1 cellular context compared by ENCODE assay signal in the genomic region with DNA sequence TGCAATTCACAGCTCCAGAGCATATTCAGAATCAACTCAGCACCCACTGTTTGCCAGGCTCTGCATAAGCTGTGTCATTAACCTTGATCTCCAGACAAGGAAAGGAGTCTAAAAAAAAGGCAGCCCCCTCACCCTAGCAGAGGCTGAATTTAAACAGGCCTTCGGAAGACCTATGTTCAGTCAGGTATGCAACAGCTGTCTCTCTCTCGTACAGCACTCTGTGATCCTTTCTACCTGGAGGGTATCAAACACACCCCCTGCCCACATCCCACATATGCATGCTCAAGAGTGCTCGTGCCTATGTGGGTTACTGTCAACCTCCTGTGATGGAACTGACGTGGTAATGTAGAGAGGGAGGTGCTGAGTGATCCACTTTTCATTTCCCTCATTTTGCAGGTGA.
TF ChIP-seq lines count a peak whose summit lies in the region.

No MANE protein-coding gene starts in this region.

TF ChIP-seq in GM12878, 131 proteins besides CTCF, POLR2A, EP300 and RAD21:
- TF ChIP-seq POLR2AphosphoS5 (IDR thresholded peaks at IDR 0.05; ENCODE audit: low read length): 0 out of 2 replicates have a peak, but pooled peaks have one; percentile 25
- TF ChIP-seq SUPT20H (IDR thresholded peaks at IDR 0.05; ENCODE audit: borderline replicate concordance, control insufficient read depth, low read depth, low read length): no peak
